1 cellular context compared by ENCODE assay signal in the genomic region with DNA sequence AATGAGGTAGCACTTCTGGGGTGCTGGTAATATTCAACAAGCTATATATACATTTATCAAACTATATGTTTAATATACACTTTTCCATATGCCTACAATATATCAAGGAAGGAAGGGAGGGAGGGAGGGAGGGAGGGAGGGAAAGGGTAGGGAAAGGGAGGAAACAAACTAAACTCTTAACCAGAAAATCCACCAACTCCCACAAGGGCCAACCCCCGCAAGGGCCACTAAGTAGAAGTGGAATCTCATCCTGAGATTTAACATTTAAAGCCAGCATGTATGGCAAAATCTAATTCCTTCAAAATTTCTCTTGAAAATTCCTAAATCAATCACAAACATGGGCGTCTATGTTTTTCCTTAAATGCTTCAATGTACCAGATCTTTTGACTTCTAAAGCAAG.
TF ChIP-seq lines count a peak whose summit lies in the region.

No MANE protein-coding gene starts in this region.

TF ChIP-seq in HepG2, 621 proteins besides CTCF, POLR2A, EP300 and RAD21 (continued from another document):
- TF ChIP-seq, protein P1, sequence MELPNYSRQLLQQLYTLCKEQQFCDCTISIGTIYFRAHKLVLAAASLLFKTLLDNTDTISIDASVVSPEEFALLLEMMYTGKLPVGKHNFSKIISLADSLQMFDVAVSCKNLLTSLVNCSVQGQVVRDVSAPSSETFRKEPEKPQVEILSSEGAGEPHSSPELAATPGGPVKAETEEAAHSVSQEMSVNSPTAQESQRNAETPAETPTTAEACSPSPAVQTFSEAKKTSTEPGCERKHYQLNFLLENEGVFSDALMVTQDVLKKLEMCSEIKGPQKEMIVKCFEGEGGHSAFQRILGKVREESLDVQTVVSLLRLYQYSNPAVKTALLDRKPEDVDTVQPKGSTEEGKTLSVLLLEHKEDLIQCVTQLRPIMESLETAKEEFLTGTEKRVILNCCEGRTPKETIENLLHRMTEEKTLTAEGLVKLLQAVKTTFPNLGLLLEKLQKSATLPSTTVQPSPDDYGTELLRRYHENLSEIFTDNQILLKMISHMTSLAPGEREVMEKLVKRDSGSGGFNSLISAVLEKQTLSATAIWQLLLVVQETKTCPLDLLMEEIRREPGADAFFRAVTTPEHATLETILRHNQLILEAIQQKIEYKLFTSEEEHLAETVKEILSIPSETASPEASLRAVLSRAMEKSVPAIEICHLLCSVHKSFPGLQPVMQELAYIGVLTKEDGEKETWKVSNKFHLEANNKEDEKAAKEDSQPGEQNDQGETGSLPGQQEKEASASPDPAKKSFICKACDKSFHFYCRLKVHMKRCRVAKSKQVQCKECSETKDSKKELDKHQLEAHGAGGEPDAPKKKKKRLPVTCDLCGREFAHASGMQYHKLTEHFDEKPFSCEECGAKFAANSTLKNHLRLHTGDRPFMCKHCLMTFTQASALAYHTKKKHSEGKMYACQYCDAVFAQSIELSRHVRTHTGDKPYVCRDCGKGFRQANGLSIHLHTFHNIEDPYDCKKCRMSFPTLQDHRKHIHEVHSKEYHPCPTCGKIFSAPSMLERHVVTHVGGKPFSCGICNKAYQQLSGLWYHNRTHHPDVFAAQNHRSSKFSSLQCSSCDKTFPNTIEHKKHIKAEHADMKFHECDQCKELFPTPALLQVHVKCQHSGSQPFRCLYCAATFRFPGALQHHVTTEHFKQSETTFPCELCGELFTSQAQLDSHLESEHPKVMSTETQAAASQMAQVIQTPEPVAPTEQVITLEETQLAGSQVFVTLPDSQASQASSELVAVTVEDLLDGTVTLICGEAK (IDR thresholded peaks at IDR 0.05) = no peak
- TF ChIP-seq, protein P1 (CRISPR knock-in tag; IDR thresholded peaks at IDR 0.05) = no peak
- TF ChIP-seq, protein P2, sequence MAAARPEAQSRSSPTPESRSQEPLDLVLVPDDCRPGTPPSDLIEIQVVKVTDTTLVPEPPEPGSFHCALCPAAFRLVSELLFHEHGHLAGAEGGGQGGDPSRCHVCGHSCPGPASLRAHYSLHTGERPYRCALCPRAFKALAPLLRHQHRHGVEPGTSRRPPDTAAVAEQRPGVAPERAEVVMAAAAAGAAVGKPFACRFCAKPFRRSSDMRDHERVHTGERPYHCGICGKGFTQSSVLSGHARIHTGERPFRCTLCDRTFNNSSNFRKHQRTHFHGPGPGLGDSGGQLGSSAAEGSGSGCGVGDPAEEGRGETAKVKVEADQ (CRISPR knock-in tag; IDR thresholded peaks at IDR 0.05; ENCODE audit: borderline replicate concordance) = no peak
- TF ChIP-seq, protein P3, sequence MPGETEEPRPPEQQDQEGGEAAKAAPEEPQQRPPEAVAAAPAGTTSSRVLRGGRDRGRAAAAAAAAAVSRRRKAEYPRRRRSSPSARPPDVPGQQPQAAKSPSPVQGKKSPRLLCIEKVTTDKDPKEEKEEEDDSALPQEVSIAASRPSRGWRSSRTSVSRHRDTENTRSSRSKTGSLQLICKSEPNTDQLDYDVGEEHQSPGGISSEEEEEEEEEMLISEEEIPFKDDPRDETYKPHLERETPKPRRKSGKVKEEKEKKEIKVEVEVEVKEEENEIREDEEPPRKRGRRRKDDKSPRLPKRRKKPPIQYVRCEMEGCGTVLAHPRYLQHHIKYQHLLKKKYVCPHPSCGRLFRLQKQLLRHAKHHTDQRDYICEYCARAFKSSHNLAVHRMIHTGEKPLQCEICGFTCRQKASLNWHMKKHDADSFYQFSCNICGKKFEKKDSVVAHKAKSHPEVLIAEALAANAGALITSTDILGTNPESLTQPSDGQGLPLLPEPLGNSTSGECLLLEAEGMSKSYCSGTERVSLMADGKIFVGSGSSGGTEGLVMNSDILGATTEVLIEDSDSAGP (CRISPR knock-in tag; IDR thresholded peaks at IDR 0.05; ENCODE audit: borderline replicate concordance) = no peak
- peak; percentile 82 for TF ChIP-seq HNRNPK (IDR thresholded peaks at IDR 0.05; ENCODE audit: low read depth, low read length, poor library complexity, severe bottlenecking)
- TF ChIP-seq ZFP36L2 (CRISPR knock-in tag; IDR thresholded peaks at IDR 0.05) = no peak
- TF ChIP-seq, protein P4, sequence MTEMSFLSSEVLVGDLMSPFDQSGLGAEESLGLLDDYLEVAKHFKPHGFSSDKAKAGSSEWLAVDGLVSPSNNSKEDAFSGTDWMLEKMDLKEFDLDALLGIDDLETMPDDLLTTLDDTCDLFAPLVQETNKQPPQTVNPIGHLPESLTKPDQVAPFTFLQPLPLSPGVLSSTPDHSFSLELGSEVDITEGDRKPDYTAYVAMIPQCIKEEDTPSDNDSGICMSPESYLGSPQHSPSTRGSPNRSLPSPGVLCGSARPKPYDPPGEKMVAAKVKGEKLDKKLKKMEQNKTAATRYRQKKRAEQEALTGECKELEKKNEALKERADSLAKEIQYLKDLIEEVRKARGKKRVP (CRISPR knock-in tag; IDR thresholded peaks at IDR 0.05) = no peak
- no peak for TF ChIP-seq MXI1 (IDR thresholded peaks at IDR 0.05; ENCODE audit: borderline replicate concordance, low read depth, low read length)
